In genomic region chr5:173717959-173718358, GRCh38 we compare ENCODE assay signal across 2 cellular contexts.
TF ChIP-seq lines count a peak whose summit lies in the region.

No MANE protein-coding gene starts in this region.

TF ChIP-seq in HEK293, 187 proteins besides CTCF, POLR2A, EP300 and RAD21:
- no peak for TF ChIP-seq ZNF488 (tag by site-specific recombination; IDR thresholded peaks at IDR 0.05)
- 0 out of 2 replicates have a peak, but pooled peaks have one; percentile 38 for TF ChIP-seq ZIC2 (tag by site-specific recombination; IDR thresholded peaks at IDR 0.05)

TF ChIP-seq in H1, 55 proteins besides CTCF, POLR2A, EP300 and RAD21:
- no peak for TF ChIP-seq BACH1 (IDR thresholded peaks at IDR 0.05; ENCODE audit: low read length)
- 0 out of 2 replicates have a peak, but pooled peaks have one; percentile 32 for TF ChIP-seq E2F6 (IDR thresholded peaks at IDR 0.05)
- peak; percentile 18; the same call in 1 of the 2 replicates for TF ChIP-seq MAX (IDR thresholded peaks at IDR 0.05)
